ENCODE assay signal across 8 cellular contexts in genomic region chr19:49528211-49528771, GRCh38. TPM values are rescaled to one million over a fixed set of nuclear protein-coding genes. Genes with fewer than 3 reads are reported as not detected.
DNase-seq lines count a peak whose midpoint lies in the region; ATAC-seq, FAIRE-seq and TF ChIP-seq lines count a peak whose summit lies in the region.

No MANE protein-coding gene starts in this region.

- no peaks in the 10 kb centered on the region for H3K27me3 ChIP-seq in SK-N-SH (ENCODE audit: insufficient read depth)
- H3K27me3 ChIP-seq in astrocyte (ENCODE audit: insufficient read depth, low read length): no peaks in the 10 kb centered on the region
- no peaks in the 10 kb centered on the region for H3K27me3 ChIP-seq in keratinocyte (ENCODE audit: control insufficient read depth, extremely low read depth, insufficient read depth, low read length)
- no peaks in the 10 kb centered on the region for H3K27me3 ChIP-seq in subcutaneous abdominal adipose tissue (ENCODE audit: control insufficient read depth in 5 of 5, insufficient read depth in 4 of 5, low read length in 5 of 5)

- H3K9me1 ChIP-seq in keratinocyte (ENCODE audit: control insufficient read depth, extremely low read depth, insufficient read depth, low read length): no peaks in the 10 kb centered on the region

- peak overlapping the region in 1 of 2 experiments; percentile 27; a peak in 1 of 4 replicates for H3K4me3 ChIP-seq in SK-N-SH (ENCODE audit: low read depth in 2 of 2, low read length in 1 of 2)
- H3K4me3 ChIP-seq in astrocyte (ENCODE audit: insufficient read depth, low read depth, low read length): peak overlapping the region; percentile 76
- H3K4me3 ChIP-seq in keratinocyte (ENCODE audit: control insufficient read depth in 2 of 3, extremely low read depth in 1 of 3, insufficient read depth in 2 of 3, low read depth in 1 of 3, low read length in 3 of 3): peak overlapping the region in 1 of 3 experiments; percentile 38
- H3K4me3 ChIP-seq in subcutaneous abdominal adipose tissue (ENCODE audit: low read depth in 1 of 5, low read length in 5 of 5): peak overlapping the region; percentile 55 to 75 (median 69)

- 85% methylated on average over 24 of the region's 25 CpGs for WGBS in SK-N-SH (ENCODE audit: low lambda C conversion rate)

- H4K20me1 ChIP-seq in SK-N-SH (ENCODE audit: insufficient read depth): no peaks in the 10 kb centered on the region
- peaks cover 19% of the 10 kb centered on the region for H4K20me1 ChIP-seq in astrocyte (ENCODE audit: insufficient read depth, low read length)
- no peaks in the 10 kb centered on the region for H4K20me1 ChIP-seq in keratinocyte (ENCODE audit: control insufficient read depth, extremely low read depth, insufficient read depth, low read length)

- dilution Hi-C loops in keratinocyte (cut with MboI; ENCODE audit: extremely low pct_ligation_motif_present, low sequenced_read_pairs): no loop called here

- no peak for TF ChIP-seq EP300 in SK-N-SH (IDR thresholded peaks at IDR 0.05; ENCODE audit: borderline replicate concordance in 1 of 2, low read depth in 1 of 2, low read length in 1 of 2)

- peak overlapping the region; percentile 54 for H3K4me3 Mint-ChIP-seq in astrocyte (ENCODE audit: unreplicated experiment)

- H3K9ac ChIP-seq in SK-N-SH (no peak overlapping the region), astrocyte (ENCODE audit: low read length) (peak overlapping the region; percentile 89), keratinocyte (ENCODE audit: control insufficient read depth, extremely low read depth, insufficient read depth, low read length) (no peak overlapping the region), subcutaneous abdominal adipose tissue (ENCODE audit: low read length in 5 of 5) (peak overlapping the region in 4 of 5 donors; percentile 30 to 71 (median 43))

- POLR2A ChIA-PET in SK-N-SH (lab: Yijun Ruan, JAX): no interaction called here

- H3K9me2 ChIP-seq in SK-N-SH: no peaks in the 10 kb centered on the region

- peaks cover 0 to 5% of the 10 kb centered on the region in 2 experiments; a peak in 1 of 4 replicates for H3K4me1 ChIP-seq in SK-N-SH (ENCODE audit: control insufficient read depth in 1 of 2, insufficient read depth in 2 of 2, low read depth in 1 of 2, low read length in 1 of 2)
- peaks cover 13% of the 10 kb centered on the region for H3K4me1 ChIP-seq in astrocyte (ENCODE audit: insufficient read depth, low read length)
- peaks cover 2% of the 10 kb centered on the region for H3K4me1 ChIP-seq in keratinocyte (ENCODE audit: control insufficient read depth, extremely low read depth, insufficient read depth, low read length)
- peaks cover 0 to 33% (median 18%) of the 10 kb centered on the region in 5 donors for H3K4me1 ChIP-seq in subcutaneous abdominal adipose tissue (ENCODE audit: control insufficient read depth in 5 of 5, insufficient read depth in 5 of 5, low read length in 5 of 5)

- peaks cover 2% of the 10 kb centered on the region for H3K27me3 Mint-ChIP-seq in astrocyte (ENCODE audit: low read depth, unreplicated experiment)

- TF ChIP-seq CTCF in SK-N-SH (IDR thresholded peaks at IDR 0.05) (no peak), astrocyte (IDR thresholded peaks at IDR 0.05; ENCODE audit: insufficient read depth, low read depth, low read length) (no peak), keratinocyte (optimal IDR thresholded peaks at IDR 0.05 in 1 of 3, IDR thresholded peaks at IDR 0.05 in 1 of 3, conservative IDR thresholded peaks at IDR 0.05 in 1 of 3; ENCODE audit: extremely low read depth in 1 of 3, insufficient read depth in 2 of 3, low read length in 3 of 3) (no peak)

- H3F3A ChIP-seq in SK-N-SH (replicated peaks; ENCODE audit: insufficient read depth): no peaks in the 10 kb centered on the region

- H3K9me3 ChIP-seq in SK-N-SH (no peaks in the 10 kb centered on the region), astrocyte (ENCODE audit: insufficient read depth, low read depth, low read length) (no peaks in the 10 kb centered on the region), keratinocyte (ENCODE audit: control insufficient read depth, low read depth, low read length) (no peaks in the 10 kb centered on the region), subcutaneous abdominal adipose tissue (ENCODE audit: control insufficient read depth in 5 of 5, low read length in 5 of 5) (no peaks in the 10 kb centered on the region)

- H3K4me1 Mint-ChIP-seq in astrocyte (ENCODE audit: low read depth, unreplicated experiment): peaks cover 4% of the 10 kb centered on the region

- CTCF ChIA-PET in SK-N-SH (lab: Yijun Ruan, JAX): interaction anchor here (1.2 to 2.4 kb wide), 5 partner anchors 14 to 26 kb away, joined by 3 to 12 read pairs (median 8); no protein-coding TSS in a partner anchor

- H3K4me2 ChIP-seq in SK-N-SH: peak overlapping the region; percentile 47; the same call in 1 of the 2 replicates
- H3K4me2 ChIP-seq in astrocyte (ENCODE audit: low read length): peak overlapping the region; percentile 91
- H3K4me2 ChIP-seq in keratinocyte (ENCODE audit: control insufficient read depth, extremely low read depth, insufficient read depth, low read depth, low read length): peak overlapping the region; percentile 79

- H2AFZ ChIP-seq in SK-N-SH (ENCODE audit: low read depth) (peak overlapping the region; percentile 77; the same call in 1 of the 2 replicates), astrocyte (ENCODE audit: low read depth, low read length) (peak overlapping the region; percentile 73), keratinocyte (ENCODE audit: control insufficient read depth, low read length) (no peak overlapping the region)

- no peak for DNase-seq in SK-N-SH
- DNase-seq in astrocyte (ENCODE audit: low read depth): peak; percentile 59
- no peak for DNase-seq in keratinocyte (ENCODE audit: low read depth, low spot score)

- H3K9me3 Mint-ChIP-seq in astrocyte (ENCODE audit: unreplicated experiment): no peaks in the 10 kb centered on the region

- FAIRE-seq in astrocyte (lab: Jason Lieb, UNC) (no peak), keratinocyte (lab: Jason Lieb, UNC) (no peak)

- ATAC-seq in SK-N-SH treated with all-trans-retinoic acid at 6 μM for 48 hours (no peak), HG02642 (IDR thresholded peaks at IDR 0.05; ENCODE audit: poor library complexity, unreplicated experiment) (no peak), GM19397 (IDR thresholded peaks at IDR 0.05; ENCODE audit: unreplicated experiment) (no peak), HG03469 (IDR thresholded peaks at IDR 0.05; ENCODE audit: unreplicated experiment) (no peak)

- H3K36me3 ChIP-seq in SK-N-SH (replicated peaks in 1 of 2; ENCODE audit: control insufficient read depth in 1 of 2, insufficient read depth in 2 of 2, low read length in 1 of 2) (no peaks in the 10 kb centered on the region), astrocyte (ENCODE audit: insufficient read depth, low read length) (peaks cover 4% of the 10 kb centered on the region), keratinocyte (ENCODE audit: control insufficient read depth in 2 of 2, extremely low read depth in 1 of 2, insufficient read depth in 2 of 2, low read length in 2 of 2) (no peaks in the 10 kb centered on the region), subcutaneous abdominal adipose tissue (ENCODE audit: control insufficient read depth in 5 of 5, insufficient read depth in 5 of 5, low read length in 5 of 5) (peaks cover 0 to 45% (median 25%) of the 10 kb centered on the region in 5 donors)

- peaks cover 17% of the 10 kb centered on the region for H3K36me3 Mint-ChIP-seq in astrocyte (ENCODE audit: low read depth, unreplicated experiment)

- no peak for TF ChIP-seq RAD21 in SK-N-SH (IDR thresholded peaks at IDR 0.05; ENCODE audit: low read length)

- H3K27ac Mint-ChIP-seq in astrocyte (ENCODE audit: unreplicated experiment): no peak overlapping the region

- H3K27ac ChIP-seq in SK-N-SH (ENCODE audit: low read depth in 2 of 2, low read length in 1 of 2): no peak overlapping the region
- H3K27ac ChIP-seq in astrocyte (ENCODE audit: low read depth, low read length): peak overlapping the region; percentile 87
- H3K27ac ChIP-seq in keratinocyte (ENCODE audit: control insufficient read depth, insufficient read depth, low read length): no peak overlapping the region
- peak overlapping the region; percentile 23 for H3K27ac ChIP-seq in subcutaneous abdominal adipose tissue (ENCODE audit: low read depth, low read length)

- no peaks in the 10 kb centered on the region for H3K79me2 ChIP-seq in SK-N-SH (ENCODE audit: insufficient read depth)
- H3K79me2 ChIP-seq in astrocyte (ENCODE audit: insufficient read depth, low read length): peaks cover 32% of the 10 kb centered on the region
- H3K79me2 ChIP-seq in keratinocyte (ENCODE audit: control insufficient read depth, insufficient read depth, low read length): no peaks in the 10 kb centered on the region

RNA-seq across cellular contexts. Expression of gene RCN3, which starts 0.5 kb away (rescaled TPM):
- polyA plus RNA-seq in SK-N-SH (2012; rRNA removed) (1.4 and 1.8 TPM in 2 replicates), keratinocyte (0.10 to 0.14 TPM in 2 of 3 replicates, not detected in the other)
- 0.48 and 0.67 TPM in 2 replicates for polyA plus RNA-seq in SK-N-SH (2012; cell fraction: cytosol; rRNA removed)
- 11.6 and 13.9 TPM in 2 replicates for polyA plus RNA-seq in SK-N-SH (2012; cell fraction: nucleus; rRNA removed)
- 20.2 and 27.5 TPM in 2 replicates for total RNA-seq in astrocyte
- polyA plus RNA-seq in keratinocyte (2011; ENCODE audit: low read depth): 0.30 TPM
- polyA plus RNA-seq in keratinocyte (2011; cell fraction: cytosol; rRNA removed): 0.11 TPM in 1 of 2 replicates, not detected in the other
- 0.28 and 0.59 TPM in 2 replicates for polyA plus RNA-seq in keratinocyte (2011; cell fraction: nucleus; rRNA removed)
- polyA plus RNA-seq in keratinocyte (2012; ENCODE audit: low replicate concordance): 0.23 and 0.45 TPM in 2 replicates
- polyA minus RNA-seq in keratinocyte: 0.30 TPM in 1 of 3 replicates, not detected in the others
- polyA minus RNA-seq in keratinocyte (2011; cell fraction: cytosol; rRNA and poly(A)+ RNA removed): not detected
- polyA minus RNA-seq in keratinocyte (2011; cell fraction: nucleus; rRNA and poly(A)+ RNA removed): not detected in 2 replicates

RNA-seq across cellular contexts. Expression of gene FCGRT, which starts 15.8 kb away (rescaled TPM):
- polyA plus RNA-seq in SK-N-SH (2012; rRNA removed) (75.3 and 91.4 TPM in 2 replicates), keratinocyte (12.0 to 12.8 TPM (median 12.3 TPM) in 3 replicates)
- 41.3 and 62.1 TPM in 2 replicates for polyA plus RNA-seq in SK-N-SH (2012; cell fraction: cytosol; rRNA removed)
- 108 and 132 TPM in 2 replicates for polyA plus RNA-seq in SK-N-SH (2012; cell fraction: nucleus; rRNA removed)
- total RNA-seq in astrocyte: 32.2 and 40.6 TPM in 2 replicates
- polyA plus RNA-seq in keratinocyte (2011; ENCODE audit: low read depth): 8.2 TPM
- polyA plus RNA-seq in keratinocyte (2011; cell fraction: cytosol; rRNA removed): 4.2 and 9.1 TPM in 2 replicates
- polyA plus RNA-seq in keratinocyte (2011; cell fraction: nucleus; rRNA removed): 16.5 and 20.4 TPM in 2 replicates
- 15.5 and 20.2 TPM in 2 replicates for polyA plus RNA-seq in keratinocyte (2012; ENCODE audit: low replicate concordance)
- polyA minus RNA-seq in keratinocyte: 5.6 to 8.2 TPM (median 5.8 TPM) in 3 replicates
- polyA minus RNA-seq in keratinocyte (2011; cell fraction: cytosol; rRNA and poly(A)+ RNA removed): 15.2 TPM
- polyA minus RNA-seq in keratinocyte (2011; cell fraction: nucleus; rRNA and poly(A)+ RNA removed): 5.4 and 7.1 TPM in 2 replicates

RNA-seq across cellular contexts. Expression of gene RPS11, which starts 32.1 kb away (rescaled TPM):
- 6,915 and 7,579 TPM in 2 replicates for polyA plus RNA-seq in SK-N-SH (2012; rRNA removed)
- 7,077 and 7,731 TPM in 2 replicates for polyA plus RNA-seq in SK-N-SH (2012; cell fraction: cytosol; rRNA removed)
- polyA plus RNA-seq in SK-N-SH (2012; cell fraction: nucleus; rRNA removed): 2,096 and 3,427 TPM in 2 replicates
- 1,263 and 1,399 TPM in 2 replicates for total RNA-seq in astrocyte
- polyA plus RNA-seq in keratinocyte: 2,569 to 3,320 TPM (median 2,868 TPM) in 3 replicates
- polyA plus RNA-seq in keratinocyte (2011; ENCODE audit: low read depth): 1,199 TPM
- 3,950 and 4,485 TPM in 2 replicates for polyA plus RNA-seq in keratinocyte (2011; cell fraction: cytosol; rRNA removed)
- polyA plus RNA-seq in keratinocyte (2011; cell fraction: nucleus; rRNA removed): 1,340 and 1,382 TPM in 2 replicates
- polyA plus RNA-seq in keratinocyte (2012; ENCODE audit: low replicate concordance): 2,466 and 3,061 TPM in 2 replicates
- 1,093 to 1,706 TPM (median 1,654 TPM) in 3 replicates for polyA minus RNA-seq in keratinocyte
- polyA minus RNA-seq in keratinocyte (2011; cell fraction: cytosol; rRNA and poly(A)+ RNA removed): 920 TPM
- polyA minus RNA-seq in keratinocyte (2011; cell fraction: nucleus; rRNA and poly(A)+ RNA removed): 160 and 212 TPM in 2 replicates

RNA-seq across cellular contexts. Expression of gene RPL13A, which starts 40.9 kb away (rescaled TPM):
- polyA plus RNA-seq in SK-N-SH (2012; rRNA removed) (2,604 and 2,748 TPM in 2 replicates), keratinocyte (1,826 to 4,676 TPM (median 3,383 TPM) in 3 replicates)
- polyA plus RNA-seq in SK-N-SH (2012; cell fraction: cytosol; rRNA removed): 2,326 and 2,436 TPM in 2 replicates
- 1,109 and 1,392 TPM in 2 replicates for polyA plus RNA-seq in SK-N-SH (2012; cell fraction: nucleus; rRNA removed)
- 2,066 and 2,119 TPM in 2 replicates for total RNA-seq in astrocyte
- polyA plus RNA-seq in keratinocyte (2011; ENCODE audit: low read depth): 1,172 TPM
- polyA plus RNA-seq in keratinocyte (2011; cell fraction: cytosol; rRNA removed): 2,271 and 4,389 TPM in 2 replicates
- 847 and 1,123 TPM in 2 replicates for polyA plus RNA-seq in keratinocyte (2011; cell fraction: nucleus; rRNA removed)
- 3,372 and 3,518 TPM in 2 replicates for polyA plus RNA-seq in keratinocyte (2012; ENCODE audit: low replicate concordance)
- polyA minus RNA-seq in keratinocyte: 834 to 2,199 TPM (median 1,514 TPM) in 3 replicates
- 1,948 TPM for polyA minus RNA-seq in keratinocyte (2011; cell fraction: cytosol; rRNA and poly(A)+ RNA removed)
- polyA minus RNA-seq in keratinocyte (2011; cell fraction: nucleus; rRNA and poly(A)+ RNA removed): 676 and 708 TPM in 2 replicates

RNA-seq across cellular contexts. Expression of gene NOSIP, which starts 52.1 kb away (rescaled TPM):
- 101 and 128 TPM in 2 replicates for polyA plus RNA-seq in SK-N-SH (2012; rRNA removed)
- polyA plus RNA-seq in SK-N-SH (2012; cell fraction: cytosol; rRNA removed): 53.6 and 77.6 TPM in 2 replicates
- polyA plus RNA-seq in SK-N-SH (2012; cell fraction: nucleus; rRNA removed): 159 and 225 TPM in 2 replicates
- total RNA-seq in astrocyte: 74.6 and 83.8 TPM in 2 replicates
- polyA plus RNA-seq in keratinocyte: 36.6 to 63.6 TPM (median 42.7 TPM) in 3 replicates
- polyA plus RNA-seq in keratinocyte (2011; ENCODE audit: low read depth): 32.6 TPM
- polyA plus RNA-seq in keratinocyte (2011; cell fraction: cytosol; rRNA removed): 27.3 and 64.3 TPM in 2 replicates
- polyA plus RNA-seq in keratinocyte (2011; cell fraction: nucleus; rRNA removed): 59.7 and 72.5 TPM in 2 replicates
- polyA plus RNA-seq in keratinocyte (2012; ENCODE audit: low replicate concordance): 47.6 and 59.5 TPM in 2 replicates
- 53.5 to 99.5 TPM (median 61.1 TPM) in 3 replicates for polyA minus RNA-seq in keratinocyte
- polyA minus RNA-seq in keratinocyte (2011; cell fraction: cytosol; rRNA and poly(A)+ RNA removed): 64.5 TPM
- 19.3 and 27.6 TPM in 2 replicates for polyA minus RNA-seq in keratinocyte (2011; cell fraction: nucleus; rRNA and poly(A)+ RNA removed)

Comparison
In these comparisons a context has a peak if more than half of its experiments do, and no peak if none do; other contexts are left out.
1. H3K27ac ChIP-seq: peak in astrocyte (single experiment) and subcutaneous abdominal adipose tissue (single experiment); none in SK-N-SH (0 of 2) and keratinocyte (single experiment).
2. H3K9ac ChIP-seq: peak in astrocyte (single experiment) and subcutaneous abdominal adipose tissue (4 of 5); none in SK-N-SH (single experiment) and keratinocyte (single experiment).
3. Peak in every context shown above with its lines, with median percentiles within 50 percentile points of each other: H3K4me2 ChIP-seq.